Comparison of ENCODE assay signal across 8 cellular contexts in genomic region chr7:156640949-156641485, GRCh38.
DNase-seq lines count a peak whose midpoint lies in the region; ATAC-seq and TF ChIP-seq lines count a peak whose summit lies in the region.

No MANE protein-coding gene starts in this region.

- peak overlapping the region; percentile 74 to 85 (median 82) for H3K9ac ChIP-seq in BLaER1 treated with 17β-estradiol and CSF1 and Interleukin-3, amounts not matched to agents 10 nM and 100 nM

- no peaks in the 10 kb centered on the region for H4K20me1 ChIP-seq in BLaER1 treated with 17β-estradiol and CSF1 and Interleukin-3, amounts not matched to agents 10 nM and 100 nM

- no peaks in the 10 kb centered on the region for H3K36me3 ChIP-seq in BLaER1 treated with 17β-estradiol and CSF1 and Interleukin-3, amounts not matched to agents 10 nM and 100 nM

- no peak for TF ChIP-seq CTCF in astrocyte of the spinal cord (IDR thresholded peaks at IDR 0.05; ENCODE audit: low read depth, low read length)

- H3K27me3 ChIP-seq in BLaER1 treated with 17β-estradiol and CSF1 and Interleukin-3, amounts not matched to agents 10 nM and 100 nM, result no peaks in the 10 kb centered on the region

- DNase-seq in RKO (ENCODE audit: low spot score), result peak; percentile 92
- DNase-seq in astrocyte of the spinal cord (ENCODE audit: low read depth, low spot score), result peak; percentile 46
- DNase-seq in iris pigment epithelial cell (ENCODE audit: low read depth), result peak; percentile 48
- peak; percentile 74 for DNase-seq in stimulated activated CD4-positive, alpha-beta T cell treated with anti-CD3 and anti-CD28 coated beads, Interleukin-1b, Interleukin-23, amount 100 ng/mL, for 48 hours
- no peak for DNase-seq in epidermal melanocyte (ENCODE audit: insufficient read length, low spot score)

- in situ Hi-C loops in astrocyte of the spinal cord (cut with HindIII; ENCODE audit: low sequenced_read_pairs), result no loop called here

- peak overlapping the region; percentile 59 to 86 (median 71) for H3K4me2 ChIP-seq in BLaER1 treated with 17β-estradiol and CSF1 and Interleukin-3, amounts not matched to agents 10 nM and 100 nM

- peak overlapping the region; percentile 75 to 86 (median 81) for H3K27ac ChIP-seq in BLaER1 treated with 17β-estradiol and CSF1 and Interleukin-3, amounts not matched to agents 10 nM and 100 nM

- peak; percentile 56 for ATAC-seq in HG03280 (IDR thresholded peaks at IDR 0.05; ENCODE audit: unreplicated experiment)

- H3K4me3 ChIP-seq in BLaER1 treated with 17β-estradiol and CSF1 and Interleukin-3, amounts not matched to agents 10 nM and 100 nM, result peak overlapping the region; percentile 59 to 75 (median 64)
- H3K4me3 ChIP-seq in astrocyte of the spinal cord (ENCODE audit: low read depth, low read length), result peak overlapping the region; percentile 72

- TF ChIP-seq POLR2A in GM19193 (IDR thresholded peaks at IDR 0.05; ENCODE audit: extremely low read depth, insufficient read depth, insufficient read length), result peak; percentile 32

- peaks cover 4 to 13% (median 7%) of the 10 kb centered on the region in 10 experiments; a peak in 13 of 20 replicates for H3K4me1 ChIP-seq in BLaER1 treated with 17β-estradiol and CSF1 and Interleukin-3, amounts not matched to agents 10 nM and 100 nM

- H3K9me3 ChIP-seq in BLaER1 treated with 17β-estradiol and CSF1 and Interleukin-3, amounts not matched to agents 10 nM and 100 nM (replicated peaks in 1 of 11), result peaks cover 11 to 29% (median 20%) of the 10 kb centered on the region in 11 experiments; a peak in 21 of 22 replicates
